19 cellular contexts compared by ENCODE assay signal in the genomic region with DNA sequence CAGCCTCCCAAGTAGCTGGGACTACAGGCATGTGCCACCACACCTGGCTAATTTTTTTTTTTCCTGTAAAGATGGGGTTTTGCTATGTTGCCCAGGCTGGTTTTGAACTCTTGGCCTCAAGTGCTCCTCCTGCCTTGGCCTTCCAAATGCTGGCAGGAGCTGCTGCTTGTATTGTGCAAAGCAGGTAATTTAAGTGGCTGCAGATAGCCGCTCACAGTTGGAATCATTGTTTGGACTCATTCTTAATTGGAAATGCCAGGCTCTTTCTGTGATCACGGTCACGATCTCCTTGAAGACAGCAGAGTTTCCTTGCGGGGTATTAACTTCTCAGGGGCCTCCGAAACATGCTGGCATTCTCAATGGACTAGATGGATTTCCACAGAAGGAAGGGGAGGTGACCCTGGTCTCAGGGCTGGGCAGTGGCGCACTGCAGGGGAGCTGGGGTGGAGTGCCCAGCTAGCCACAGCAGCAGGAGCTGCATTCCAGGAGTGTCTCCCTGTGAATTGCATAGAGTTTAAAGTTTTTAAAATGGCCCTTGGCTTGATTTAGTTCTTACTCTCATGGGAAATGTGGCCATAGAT.
"Had no signal": no experiment of that assay in that cellular context is flagged by ENCODE, and none has a peak within 500 bp of the region (broad histone marks: within the 10 kb centered on the region; RNA-seq: fewer than 3 reads in every experiment).

No MANE protein-coding gene starts in this region.

- H3K36me3 ChIP-seq: brain microvascular endothelial cell, neural progenitor cell, suprapubic skin, transverse colon had no signal

- H3K36me3 Mint-ChIP-seq: memory B cell; naive thymus-derived CD4-positive, alpha-beta T cell; neural progenitor cell had no signal

- H2AFZ ChIP-seq: neural progenitor cell had no signal

- FAIRE-seq: TTC549 had no signal

- H3K27me3 Mint-ChIP-seq: stimulated activated naive CD8-positive, alpha-beta T cell treated with anti-CD3 and anti-CD28 coated beads, Interleukin-15, amount 100 ng/mL, for 72 hours had no signal

- H3K4me1 ChIP-seq: neural progenitor cell, psoas muscle had no signal

- H3K9ac ChIP-seq: neural progenitor cell had no signal

- ATAC-seq: naive thymus-derived CD4-positive, alpha-beta T cell; psoas muscle; right cardiac atrium; stimulated activated naive CD8-positive, alpha-beta T cell treated with anti-CD3 and anti-CD28 coated beads, Interleukin-15, amount 100 ng/mL, for 72 hours had no signal

- H3K27me3 ChIP-seq: brain microvascular endothelial cell, neural progenitor cell, suprapubic skin, transverse colon had no signal

- H3K4me2 ChIP-seq: neural progenitor cell had no signal

- H3K4me3 ChIP-seq: mucosa of descending colon, neural progenitor cell, psoas muscle, skin epidermis, suprapubic skin, transverse colon had no signal

- DNase-seq: activated CD4-positive, alpha-beta T cell treated with anti-CD3 and anti-CD28 coated beads, Interleukin-2, amount 50 U/mL, for 4 hours; activated naive CD4-positive, alpha-beta T cell treated with Interleukin-2 at 50 U/mL for 16 hours; anterior cingulate cortex; brain microvascular endothelial cell; effector CD4-positive, alpha-beta T cell; mucosa of descending colon; naive thymus-derived CD4-positive, alpha-beta T cell; psoas muscle; right cardiac atrium; stimulated activated CD4-positive, alpha-beta T cell treated with anti-CD3 and anti-CD28 coated beads, Interleukin-15, amount 100 ng/mL, for 24 hours; stimulated activated CD4-positive, alpha-beta T cell treated with anti-CD3 and anti-CD28 coated beads, Interleukin-4, amount 100 ng/mL, for 1 hour; stimulated activated naive CD8-positive, alpha-beta T cell treated with anti-CD3 and anti-CD28 coated beads, Interleukin-15, amount 100 ng/mL, for 72 hours; transverse colon had no signal

- H3K4me3 Mint-ChIP-seq: memory B cell; naive thymus-derived CD4-positive, alpha-beta T cell; neural progenitor cell; stimulated activated naive CD8-positive, alpha-beta T cell treated with anti-CD3 and anti-CD28 coated beads, Interleukin-15, amount 100 ng/mL, for 72 hours; T-helper 2 cell treated with Interferon-gamma antibody and Interleukin-4, amounts not matched to agents 5 μg/mL and 100 μg/mL, for 36 hours had no signal

- H3K4me1 Mint-ChIP-seq: memory B cell had no signal

- H3K9me3 Mint-ChIP-seq: memory B cell; neural progenitor cell; T-helper 2 cell treated with Interferon-gamma antibody and Interleukin-4, amounts not matched to agents 5 μg/mL and 100 μg/mL, for 36 hours had no signal

- H3K27ac ChIP-seq: brain microvascular endothelial cell, neural progenitor cell, psoas muscle, suprapubic skin, transverse colon had no signal

- H3K9me3 ChIP-seq: mucosa of descending colon, psoas muscle, suprapubic skin, transverse colon had no signal

- H3K27ac Mint-ChIP-seq: memory B cell; naive thymus-derived CD4-positive, alpha-beta T cell; neural progenitor cell; T-helper 2 cell treated with Interferon-gamma antibody and Interleukin-4, amounts not matched to agents 5 μg/mL and 100 μg/mL, for 36 hours had no signal
